ENCODE assay signal across 10 cellular contexts in genomic region chr20:25226433-25227316, GRCh38. TPM values are rescaled to one million over a fixed set of nuclear protein-coding genes. Genes with fewer than 3 reads are reported as not detected.
DNase-seq lines count a peak whose midpoint lies in the region; ATAC-seq lines count a peak whose summit lies in the region.
"Had no signal": no experiment of that assay in that cellular context is flagged by ENCODE, and none has a peak within 500 bp of the region (broad histone marks: within the 10 kb centered on the region; RNA-seq: fewer than 3 reads in every experiment).

No MANE protein-coding gene starts in this region.

- H3K36me3 Mint-ChIP-seq in activated naive CD4-positive, alpha-beta T cell treated with anti-CD3 and anti-CD28 coated beads for 36 hours (ENCODE audit: low read depth) = peaks cover 4% of the 10 kb centered on the region

- H3K4me3 ChIP-seq in SJSA1 = no peak overlapping the region

- H3K27ac ChIP-seq in SJSA1 = peak overlapping the region; percentile 71

- H3K27ac Mint-ChIP-seq in activated naive CD4-positive, alpha-beta T cell treated with anti-CD3 and anti-CD28 coated beads for 36 hours = no peak overlapping the region
- H3K27ac Mint-ChIP-seq: activated T-cell treated with anti-CD3 and anti-CD28 coated beads, Interleukin-2, amount 50 U/mL, for 72 hours had no signal

- DNase-seq in DMS79 (lab: John Stamatoyannopoulos, UW) (peak; percentile 19), SJSA1 (ENCODE audit: low read depth in 1 of 2, low spot score in 2 of 2) (peak in 1 of 2 experiments; percentile 73), Right ventricle myocardium superior (peak; percentile 79), posterior vena cava (ENCODE audit: low spot score) (peak; percentile 83), NCI-H128 (lab: John Stamatoyannopoulos, UW; ENCODE audit: unreplicated experiment) (no peak), hippocampal formation (lab: John Stamatoyannopoulos, UW) (no peak)
- DNase-seq in activated naive CD4-positive, alpha-beta T cell treated with anti-CD3 and anti-CD28 coated beads for 36 hours = no peak
- DNase-seq: activated T-cell treated with anti-CD3 and anti-CD28 coated beads, Interleukin-2, amount 50 U/mL, for 72 hours; CD8-positive, alpha-beta memory T cell had no signal

- H3K27me3 ChIP-seq in SJSA1 (replicated peaks) = no peaks in the 10 kb centered on the region

- peaks cover 58% of the 10 kb centered on the region for H3K4me1 ChIP-seq in SJSA1 (replicated peaks)

- intact Hi-C loops in Right ventricle myocardium superior (cut with DNase I) = no loop called here
- intact Hi-C loops in posterior vena cava (cut with DNase I) = no loop called here
- intact Hi-C loops in activated naive CD4-positive, alpha-beta T cell treated with anti-CD3 and anti-CD28 coated beads for 36 hours (cut with micrococcal nuclease) = no loop called here

- no peak overlapping the region for H3K4me3 Mint-ChIP-seq in activated naive CD4-positive, alpha-beta T cell treated with anti-CD3 and anti-CD28 coated beads for 36 hours
- H3K4me3 Mint-ChIP-seq: activated T-cell treated with anti-CD3 and anti-CD28 coated beads, Interleukin-2, amount 50 U/mL, for 72 hours; CD8-positive, alpha-beta memory T cell had no signal

- no peaks in the 10 kb centered on the region for H3K9me3 Mint-ChIP-seq in activated naive CD4-positive, alpha-beta T cell treated with anti-CD3 and anti-CD28 coated beads for 36 hours
- H3K9me3 Mint-ChIP-seq: activated T-cell treated with anti-CD3 and anti-CD28 coated beads, Interleukin-2, amount 50 U/mL, for 72 hours; CD8-positive, alpha-beta memory T cell had no signal

- peaks cover 5% of the 10 kb centered on the region for H3K4me1 Mint-ChIP-seq in activated naive CD4-positive, alpha-beta T cell treated with anti-CD3 and anti-CD28 coated beads for 36 hours (ENCODE audit: low read depth)

- peak; percentile 59 for ATAC-seq in Right ventricle myocardium superior (ENCODE audit: poor library complexity)
- no peak for ATAC-seq in HG02938 (IDR thresholded peaks at IDR 0.05; ENCODE audit: unreplicated experiment)
- ATAC-seq: activated T-cell treated with anti-CD3 and anti-CD28 coated beads, Interleukin-2, amount 50 U/mL, for 72 hours had no signal

- CTCF ChIA-PET in activated naive CD4-positive, alpha-beta T cell treated with anti-CD3 and anti-CD28 coated beads for 36 hours (lab: Charles Lee) = no interaction called here

- H3K9me3 ChIP-seq in SJSA1 (replicated peaks) = no peaks in the 10 kb centered on the region

- H3K36me3 ChIP-seq in SJSA1 = peaks cover 35% of the 10 kb centered on the region

- H3K27me3 Mint-ChIP-seq in activated naive CD4-positive, alpha-beta T cell treated with anti-CD3 and anti-CD28 coated beads for 36 hours (ENCODE audit: low read depth) = no peaks in the 10 kb centered on the region
- H3K27me3 Mint-ChIP-seq: CD8-positive, alpha-beta memory T cell had no signal

RNA-seq across cellular contexts. Expression of gene PYGB, which starts 21.2 kb away (rescaled TPM):
- 175 and 192 TPM in 2 replicates for total RNA-seq in SJSA1 (2014; rRNA removed; shearing (Covaris generic))
- 170 TPM for total RNA-seq in Right ventricle myocardium superior
- 100 to 1,000 TPM; 132 to 155 TPM for total RNA-seq in posterior vena cava
- total RNA-seq in activated naive CD4-positive, alpha-beta T cell treated with anti-CD3 and anti-CD28 coated beads for 36 hours = 10 to 100 TPM; 19.6 to 20.0 TPM

RNA-seq across cellular contexts. Expression of gene ENTPD6, which starts 31.2 kb away (rescaled TPM):
- total RNA-seq in SJSA1 (2014; rRNA removed; shearing (Covaris generic)) = 68.0 and 77.0 TPM in 2 replicates
- total RNA-seq in Right ventricle myocardium superior (118 TPM), posterior vena cava (10 to 100 TPM; 48.5 to 51.0 TPM)
- total RNA-seq in activated naive CD4-positive, alpha-beta T cell treated with anti-CD3 and anti-CD28 coated beads for 36 hours = 10 to 100 TPM; 63.6 to 66.6 TPM

Comparison
In these comparisons a context has a peak if more than half of its experiments do, and no peak if none do; other contexts are left out.
1. DNase-seq: peak in DMS79 (single experiment), Right ventricle myocardium superior (single experiment) and posterior vena cava (single experiment); none in activated naive CD4-positive, alpha-beta T cell treated with anti-CD3 and anti-CD28 coated beads for 36 hours (single experiment), NCI-H128 (single experiment) and hippocampal formation (0 of 2).